ENCODE assay signal across 13 cellular contexts in the genomic region with DNA sequence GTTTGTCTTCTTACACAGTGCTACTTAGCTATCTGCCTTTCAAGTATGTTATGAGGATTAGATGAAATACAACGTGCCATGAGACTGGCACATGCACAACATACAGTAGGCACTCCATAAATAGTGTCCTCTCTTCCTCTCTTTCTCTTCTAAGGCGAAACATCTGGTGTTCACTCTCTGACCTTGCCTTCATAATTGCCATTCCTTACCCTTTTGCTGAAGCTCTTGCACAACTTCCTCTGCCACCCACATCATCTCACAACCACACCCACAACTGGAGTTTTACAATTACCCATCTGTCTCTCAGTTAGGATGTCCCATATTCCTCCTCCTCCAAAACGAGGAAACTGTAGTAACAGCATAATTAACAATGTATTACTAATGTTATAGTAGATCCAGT. TPM values are rescaled to one million over a fixed set of nuclear protein-coding genes. Genes with fewer than 3 reads are reported as not detected.
DNase-seq lines count a peak whose midpoint lies in the region; ATAC-seq and TF ChIP-seq lines count a peak whose summit lies in the region.
"Had no signal": no experiment of that assay in that cellular context is flagged by ENCODE, and none has a peak within 500 bp of the region (broad histone marks: within the 10 kb centered on the region; RNA-seq: fewer than 3 reads in every experiment).

No MANE protein-coding gene starts in this region.

- BruUV-seq in A673 (replicated peaks; lab: Mats Ljungman, UMichigan): no TSS peak

- peaks cover 18% of the 10 kb centered on the region for H3K4me1 ChIP-seq in A673 (ENCODE audit: insufficient read depth, low read length, poor library complexity, severe bottlenecking)
- H3K4me1 ChIP-seq in foreskin keratinocyte: peaks cover 4% of the 10 kb centered on the region

- H3K4me3 ChIP-seq in A673 (ENCODE audit: low read depth, low read length, poor library complexity, severe bottlenecking): no peak overlapping the region
- H3K4me3 ChIP-seq: PC-9 had no signal

- TF ChIP-seq CTCF in A673 (conservative IDR thresholded peaks at IDR 0.05; ENCODE audit: low read depth, low read length) (no peak), foreskin keratinocyte (conservative IDR thresholded peaks at IDR 0.05) (no peak)

- DNase-seq in A673 (ENCODE audit: low spot score) (peak; percentile 80), HCEC 1CT (peak; percentile 94), SIG-M5 treated with dmso at 0.1 percent for 504 hours (lab: John Stamatoyannopoulos, UW; ENCODE audit: unreplicated experiment) (peak; percentile 96), foreskin keratinocyte (peak; percentile 13 to 49), SK-N-DZ (ENCODE audit: low spot score) (no peak), midbrain (lab: John Stamatoyannopoulos, UW) (no peak)
- DNase-seq: activated B cell treated with CpG ODN at 0.5 μM for 24 hours, glutamatergic neuron, NCI-H2029 treated with DMSO at 0.1 percent for 48 hours, PC-9 had no signal

- peaks cover 6% of the 10 kb centered on the region for H3K9me3 ChIP-seq in A673 (ENCODE audit: low read depth, low read length, poor library complexity, severe bottlenecking)

- intact Hi-C loops in A673 (cut with micrococcal nuclease; ENCODE audit: unreplicated experiment): no loop called here

- no peaks in the 10 kb centered on the region for H3K36me3 ChIP-seq in A673 (ENCODE audit: insufficient read depth, low read length, poor library complexity, severe bottlenecking)

- CTCF ChIA-PET in A673 (lab: Charles Lee): no interaction called here

- POLR2A ChIA-PET in A673 (lab: Charles Lee; ENCODE audit: low non-redundant PET): no interaction called here

- H3K27ac ChIP-seq in A673 (ENCODE audit: low read depth, low read length, poor library complexity, severe bottlenecking) (no peak overlapping the region), foreskin keratinocyte (no peak overlapping the region)
- H3K27ac ChIP-seq: PC-9 had no signal

- peak; percentile 39 for ATAC-seq in foreskin keratinocyte
- no peak for ATAC-seq in GM21515 (IDR thresholded peaks at IDR 0.05; ENCODE audit: unreplicated experiment)
- no peak for ATAC-seq in GM18502 (IDR thresholded peaks at IDR 0.05; ENCODE audit: poor library complexity, unreplicated experiment)
- ATAC-seq: activated T-helper 17 cell treated with anti-CD3 and anti-CD28 coated beads, Interleukin-2, amount 50 U/mL, for 72 hours had no signal

- no peaks in the 10 kb centered on the region for H3K27me3 ChIP-seq in A673 (replicated peaks; ENCODE audit: insufficient read depth, low read depth, low read length, poor library complexity)
- no peaks in the 10 kb centered on the region for H3K27me3 ChIP-seq in foreskin keratinocyte

RNA-seq across cellular contexts. Expression of a gene that starts 26.4 kb away (rescaled TPM):
- total RNA-seq in A673 (2021): 13.9 and 14.6 TPM in 2 replicates
- total RNA-seq in foreskin keratinocyte: 0.21 and 0.78 TPM in 2 replicates
- 0.12 and 0.21 TPM in 2 replicates for polyA plus RNA-seq in foreskin keratinocyte
- 0.38 and 0.78 TPM in 2 replicates for polyA plus RNA-seq in SK-N-DZ (2014; cell fraction: cytosol; rRNA removed)
- 0.15 and 0.18 TPM in 2 replicates for polyA plus RNA-seq in SK-N-DZ (2014; cell fraction: nucleus; rRNA removed)
- total RNA-seq: activated T-helper 17 cell treated with anti-CD3 and anti-CD28 coated beads, Interleukin-2, amount 50 U/mL, for 72 hours had no signal

Comparison
In these comparisons a context has a peak if more than half of its experiments do, and no peak if none do; other contexts are left out.
1. DNase-seq: peak in A673 (single experiment), HCEC 1CT (single experiment), SIG-M5 treated with dmso at 0.1 percent for 504 hours (single experiment) and foreskin keratinocyte (2 of 2); none in SK-N-DZ (single experiment) and midbrain (single experiment).